In genomic region chr1:65264197-65264929, GRCh38 we compare ENCODE assay signal across 8 cellular contexts.
DNase-seq lines count a peak whose midpoint lies in the region; ATAC-seq lines count a peak whose summit lies in the region.

No MANE protein-coding gene starts in this region.

- ATAC-seq in HG03460 (IDR thresholded peaks at IDR 0.05; ENCODE audit: unreplicated experiment) (no peak), GM21526 (IDR thresholded peaks at IDR 0.05; ENCODE audit: low FRiP score, unreplicated experiment) (no peak)

- DNase-seq in DMS153 (lab: John Stamatoyannopoulos, UW) (peak; percentile 26), NCI-H2107 treated with DMSO at 0.1 percent for 48 hours (lab: John Stamatoyannopoulos, UW; ENCODE audit: unreplicated experiment) (peak; percentile 71), brain pericyte (ENCODE audit: low read depth, low spot score) (peak; percentile 37), inferior parietal cortex (ENCODE audit: extremely low spot score) (peak; percentile 83), NCI-H748 (lab: John Stamatoyannopoulos, UW; ENCODE audit: unreplicated experiment) (no peak)
- peak; percentile 16 for DNase-seq in stimulated activated CD4-positive, alpha-beta T cell treated with anti-CD3 and anti-CD28 coated beads, Interleukin-4, amount 100 ng/mL, for 24 hours
